17 cellular contexts compared by ENCODE assay signal in genomic region chr4:168528131-168528949, GRCh38. TPM values are rescaled to one million over a fixed set of nuclear protein-coding genes. Genes with fewer than 3 reads are reported as not detected.
DNase-seq lines count a peak whose midpoint lies in the region; FAIRE-seq and TF ChIP-seq lines count a peak whose summit lies in the region.
"Had no signal": no experiment of that assay in that cellular context is flagged by ENCODE, and none has a peak within 500 bp of the region (broad histone marks: within the 10 kb centered on the region; RNA-seq: fewer than 3 reads in every experiment).

No MANE protein-coding gene starts in this region.

- H4K20me1 ChIP-seq in astrocyte (ENCODE audit: insufficient read depth, low read length): no peaks in the 10 kb centered on the region

- H3K27ac Mint-ChIP-seq in astrocyte (ENCODE audit: unreplicated experiment): peak overlapping the region; percentile 88
- no peak overlapping the region for H3K27ac Mint-ChIP-seq in immature natural killer cell
- H3K27ac Mint-ChIP-seq: activated CD4-positive, alpha-beta T cell treated with anti-CD3 and anti-CD28 coated beads, Interleukin-2, amount 10 ng/mL, durations not matched to agents 7 days and 5 days; activated T-cell treated with anti-CD3 and anti-CD28 coated beads, Interleukin-2, amount 50 U/mL, for 24 hours; mesothelial cell of epicardium; type B pancreatic cell had no signal

- H3K4me1 ChIP-seq in astrocyte (ENCODE audit: insufficient read depth, low read length): peaks cover 16% of the 10 kb centered on the region
- H3K4me1 ChIP-seq in mesenchymal stem cell (ENCODE audit: control insufficient read depth, insufficient read depth, low read depth, low read length): peaks cover 7% of the 10 kb centered on the region
- no peaks in the 10 kb centered on the region for H3K4me1 ChIP-seq in BE2C

- H4K91ac ChIP-seq in mesenchymal stem cell (ENCODE audit: low read length): no peak overlapping the region

- H3K23ac ChIP-seq in mesenchymal stem cell (ENCODE audit: low read length in 2 of 2): no peak overlapping the region

- no peaks in the 10 kb centered on the region for H3K79me2 ChIP-seq in astrocyte (ENCODE audit: insufficient read depth, low read length)

- H3K36me3 Mint-ChIP-seq in astrocyte (ENCODE audit: low read depth, unreplicated experiment) (peaks cover 7% of the 10 kb centered on the region), immature natural killer cell (no peaks in the 10 kb centered on the region)
- H3K36me3 Mint-ChIP-seq: activated naive CD4-positive, alpha-beta T cell treated with anti-CD3 and anti-CD28 coated beads, Interleukin-2, amount 50 U/mL, for 72 hours; mesothelial cell of epicardium had no signal

- no peak overlapping the region for H2BK120ac ChIP-seq in mesenchymal stem cell (ENCODE audit: low read depth, low read length)

- H3K79me1 ChIP-seq in mesenchymal stem cell (replicated peaks; ENCODE audit: low read length, poor library complexity, severe bottlenecking): no peaks in the 10 kb centered on the region

- no peak overlapping the region for H2AFZ ChIP-seq in astrocyte (ENCODE audit: low read depth, low read length)
- no peak overlapping the region for H2AFZ ChIP-seq in mesenchymal stem cell (ENCODE audit: low read depth, low read length)

- H4K8ac ChIP-seq in mesenchymal stem cell (ENCODE audit: low read length): no peak overlapping the region

- no peak overlapping the region for H2AK5ac ChIP-seq in mesenchymal stem cell (ENCODE audit: low read length, severe bottlenecking)

- DNase-seq in AG20443 (ENCODE audit: low spot score) (peak; percentile 54), HS-27A (ENCODE audit: low read depth) (peak; percentile 54), astrocyte (ENCODE audit: low read depth) (peak; percentile 74), mesenchymal stem cell (peak; percentile 46), mesenteric fat pad (ENCODE audit: low spot score) (no peak), immature natural killer cell (no peak), BE2C (no peak), HT-29 (ENCODE audit: low spot score) (no peak)
- DNase-seq: activated CD4-positive, alpha-beta T cell treated with anti-CD3 and anti-CD28 coated beads, Interleukin-2, amount 10 ng/mL, durations not matched to agents 7 days and 5 days; activated T-cell treated with anti-CD3 and anti-CD28 coated beads, Interleukin-2, amount 50 U/mL, for 24 hours; C1 segment of cervical spinal cord; central memory CD4-positive, alpha-beta T cell; nucleus accumbens had no signal

- no peaks in the 10 kb centered on the region for H3K27me3 Mint-ChIP-seq in astrocyte (ENCODE audit: low read depth, unreplicated experiment)
- peaks cover 3 to 5% (median 3%) of the 10 kb centered on the region in 3 donors for H3K27me3 Mint-ChIP-seq in immature natural killer cell (ENCODE audit: low read depth in 3 of 3)
- H3K27me3 Mint-ChIP-seq: type B pancreatic cell had no signal

- H3K14ac ChIP-seq in mesenchymal stem cell (ENCODE audit: low read length in 2 of 2): no peak overlapping the region

- TF ChIP-seq CTCF in astrocyte (IDR thresholded peaks at IDR 0.05; ENCODE audit: insufficient read depth, low read depth, low read length) (no peak), BE2C (IDR thresholded peaks at IDR 0.05; ENCODE audit: low read depth, low read length) (no peak)

- no peak overlapping the region for H2BK15ac ChIP-seq in mesenchymal stem cell (ENCODE audit: low read depth, poor library complexity, severe bottlenecking)

- H3K4ac ChIP-seq in mesenchymal stem cell (ENCODE audit: low read depth in 1 of 2, low read length in 2 of 2): no peak overlapping the region

- H2BK5ac ChIP-seq in mesenchymal stem cell (ENCODE audit: low read depth, low read length, poor library complexity, severe bottlenecking): no peak overlapping the region

- whole genome bisulfite sequencing in mesenchymal stem cell: 38% methylated on average over 7 of the region's 8 CpGs

- H3K9me3 Mint-ChIP-seq in astrocyte (ENCODE audit: unreplicated experiment): peaks cover 2% of the 10 kb centered on the region
- H3K9me3 Mint-ChIP-seq in immature natural killer cell: no peaks in the 10 kb centered on the region
- H3K9me3 Mint-ChIP-seq: activated CD4-positive, alpha-beta T cell treated with anti-CD3 and anti-CD28 coated beads, Interleukin-2, amount 10 ng/mL, durations not matched to agents 7 days and 5 days; activated naive CD4-positive, alpha-beta T cell treated with anti-CD3 and anti-CD28 coated beads, Interleukin-2, amount 50 U/mL, for 72 hours; activated T-cell treated with anti-CD3 and anti-CD28 coated beads, Interleukin-2, amount 50 U/mL, for 24 hours; mesothelial cell of epicardium had no signal

- peak overlapping the region; percentile 34 for H3K4me3 Mint-ChIP-seq in astrocyte (ENCODE audit: unreplicated experiment)
- no peak overlapping the region for H3K4me3 Mint-ChIP-seq in immature natural killer cell
- H3K4me3 Mint-ChIP-seq: activated CD4-positive, alpha-beta T cell treated with anti-CD3 and anti-CD28 coated beads, Interleukin-2, amount 10 ng/mL, durations not matched to agents 7 days and 5 days; activated T-cell treated with anti-CD3 and anti-CD28 coated beads, Interleukin-2, amount 50 U/mL, for 24 hours; mesothelial cell of epicardium; type B pancreatic cell had no signal

- peak; percentile 98 for FAIRE-seq in astrocyte (lab: Jason Lieb, UNC)
- FAIRE-seq: endometrium had no signal

- H3K27me3 ChIP-seq in astrocyte (ENCODE audit: insufficient read depth, low read length) (no peaks in the 10 kb centered on the region), mesenchymal stem cell (ENCODE audit: control insufficient read depth in 1 of 2, insufficient read depth in 1 of 2, low read length in 2 of 2) (no peaks in the 10 kb centered on the region), BE2C (no peaks in the 10 kb centered on the region)

- H3K4me3 ChIP-seq in astrocyte (ENCODE audit: insufficient read depth, low read depth, low read length) (no peak overlapping the region), mesenchymal stem cell (ENCODE audit: insufficient read depth in 1 of 2, low read depth in 1 of 2, low read length in 2 of 2) (no peak overlapping the region), BE2C (ENCODE audit: low read depth, low read length) (no peak overlapping the region)

- H3K18ac ChIP-seq in mesenchymal stem cell (ENCODE audit: low read depth in 1 of 2, low read length in 2 of 2): no peak overlapping the region

- no peak overlapping the region for H2BK12ac ChIP-seq in mesenchymal stem cell (ENCODE audit: low read length in 2 of 2)

- peak overlapping the region; percentile 42 for H3K4me2 ChIP-seq in astrocyte (ENCODE audit: low read length)
- H3K4me2 ChIP-seq in mesenchymal stem cell (ENCODE audit: low read length, poor library complexity, severe bottlenecking): no peak overlapping the region

- H3K9ac ChIP-seq in astrocyte (ENCODE audit: low read length) (peak overlapping the region; percentile 38), mesenchymal stem cell (ENCODE audit: low read length) (no peak overlapping the region)

- H3K36me3 ChIP-seq in astrocyte (ENCODE audit: insufficient read depth, low read length) (no peaks in the 10 kb centered on the region), mesenchymal stem cell (ENCODE audit: control insufficient read depth in 1 of 2, insufficient read depth in 2 of 2, low read depth in 1 of 2, low read length in 2 of 2) (no peaks in the 10 kb centered on the region), BE2C (no peaks in the 10 kb centered on the region)

- H3K9me3 ChIP-seq in astrocyte (ENCODE audit: insufficient read depth, low read depth, low read length): no peaks in the 10 kb centered on the region
- H3K9me3 ChIP-seq in mesenchymal stem cell (ENCODE audit: control insufficient read depth, low read length): no peaks in the 10 kb centered on the region
- H3K9me3 ChIP-seq in BE2C: no peaks in the 10 kb centered on the region

- H3K27ac ChIP-seq in astrocyte (ENCODE audit: low read depth, low read length) (peak overlapping the region; percentile 72), mesenchymal stem cell (ENCODE audit: low read length, poor library complexity, severe bottlenecking) (peak overlapping the region; percentile 39)

- H3K4me1 Mint-ChIP-seq in astrocyte (ENCODE audit: low read depth, unreplicated experiment) (peaks cover 34% of the 10 kb centered on the region), immature natural killer cell (no peaks in the 10 kb centered on the region)
- H3K4me1 Mint-ChIP-seq: activated CD4-positive, alpha-beta T cell treated with anti-CD3 and anti-CD28 coated beads, Interleukin-2, amount 10 ng/mL, durations not matched to agents 7 days and 5 days had no signal

RNA-seq across cellular contexts. Expression of gene PALLD, which starts 31.5 kb away (rescaled TPM):
- 498 and 551 TPM in 2 replicates for total RNA-seq in astrocyte
- polyA plus RNA-seq in mesenchymal stem cell (2013, experiment 1 of 2): 109 TPM
- 108 TPM for polyA plus RNA-seq in mesenchymal stem cell (2013, experiment 2 of 2)
- total RNA-seq in mesenteric fat pad: 87.9 TPM
- 10 to 100 TPM in 2 of 3 donors, 1 to 10 TPM in 1; 7.4 to 20.8 (median 15.8) TPM for polyA plus RNA-seq in immature natural killer cell
- polyA plus RNA-seq in BE2C (2012; ENCODE audit: insufficient read depth, insufficient read length, low read depth): 5.5 TPM
- total RNA-seq in HT-29 (2014; rRNA removed; shearing (Covaris generic)): 1.3 and 2.5 TPM in 2 replicates

RNA-seq across cellular contexts. Expression of gene DDX60L, which starts 48.0 kb away (rescaled TPM):
- total RNA-seq in astrocyte (90.9 and 91.8 TPM in 2 replicates), mesenteric fat pad (28.6 TPM)
- polyA plus RNA-seq in mesenchymal stem cell (2013, experiment 1 of 2): 8.1 TPM
- polyA plus RNA-seq in mesenchymal stem cell (2013, experiment 2 of 2): 7.8 TPM
- 10 to 100 TPM; 18.2 to 30.5 (median 21.6) TPM for polyA plus RNA-seq in immature natural killer cell
- 1.3 TPM for polyA plus RNA-seq in BE2C (2012; ENCODE audit: insufficient read depth, insufficient read length, low read depth)
- total RNA-seq in HT-29 (2014; rRNA removed; shearing (Covaris generic)): 1.9 and 5.0 TPM in 2 replicates

Comparison
In these comparisons a context has a peak if more than half of its experiments do, and no peak if none do; other contexts are left out.
1. DNase-seq: peak in AG20443 (single experiment), HS-27A (single experiment), astrocyte (single experiment) and mesenchymal stem cell (single experiment); none in mesenteric fat pad (single experiment), immature natural killer cell (0 of 3), BE2C (single experiment) and HT-29 (single experiment).
2. RNA of gene PALLD, which starts 31.5 kb away (total RNA-seq): 498 to 551 TPM in astrocyte and 87.9 TPM in mesenteric fat pad (single experiment); 1.3 to 2.5 TPM in HT-29; every median in the first group is over 10 times any median in the second.